In genomic region chr5:132751971-132752580, GRCh38 we compare ENCODE assay signal across 22 cellular contexts. TPM values are rescaled to one million over a fixed set of nuclear protein-coding genes. Genes with fewer than 3 reads are reported as not detected.
A peak's percentile ranks its signal among the peaks of the same experiment; 100 is the strongest.
DNase-seq lines count a peak whose midpoint lies in the region; ATAC-seq and TF ChIP-seq lines count a peak whose summit lies in the region.
"Had no signal": no experiment of that assay in that cellular context is flagged by ENCODE, and none has a peak within 500 bp of the region (broad histone marks: within the 10 kb centered on the region; RNA-seq: fewer than 3 reads in every experiment).

No MANE protein-coding gene starts in this region.

- no peak overlapping the region for H2AFZ ChIP-seq in neural progenitor cell (replicated peaks)
- H2AFZ ChIP-seq: parathyroid adenoma had no signal

- no peaks in the 10 kb centered on the region for H3K27me3 ChIP-seq in CD4-positive, alpha-beta memory T cell (ENCODE audit: insufficient read depth, low read length)
- peaks cover 54% of the 10 kb centered on the region for H3K27me3 ChIP-seq in neural progenitor cell
- H3K27me3 ChIP-seq: Peyer's patch had no signal

- H3K27ac Mint-ChIP-seq in activated CD4-positive, alpha-beta T cell treated with anti-CD3 and anti-CD28 coated beads, Interleukin-2, amount 10 ng/mL, durations not matched to agents 24 days and 14 days, result peak overlapping the region; percentile 82
- peak overlapping the region; percentile 37 to 85 (median 71) for H3K27ac Mint-ChIP-seq in CD4-positive, alpha-beta memory T cell
- H3K27ac Mint-ChIP-seq in activated T-helper 17 cell treated with anti-CD3 and anti-CD28 coated beads, Interleukin-2, amount 50 U/mL, for 72 hours, result peak overlapping the region; percentile 76
- H3K27ac Mint-ChIP-seq in neural progenitor cell, result no peak overlapping the region
- H3K27ac Mint-ChIP-seq: natural killer cell had no signal

- H3F3A ChIP-seq in neural progenitor cell (ENCODE audit: low read depth), result peaks cover 32% of the 10 kb centered on the region

- intact Hi-C loops in activated CD4-positive, alpha-beta T cell treated with anti-CD3 and anti-CD28 coated beads, Interleukin-2, amount 10 ng/mL, durations not matched to agents 24 days and 14 days (cut with micrococcal nuclease), result loop anchor here (1.0 to 2.0 kb wide), 7 partner anchors 15 to 226 kb away; partner anchors contain the start of genes KIF3A and SEPTIN8
- intact Hi-C loops in CD4-positive, alpha-beta memory T cell (cut with micrococcal nuclease), result no loop called here
- intact Hi-C loops in sciatic nerve (cut with DNase I), result no loop called here

- H3K4me1 Mint-ChIP-seq in activated CD4-positive, alpha-beta T cell treated with anti-CD3 and anti-CD28 coated beads, Interleukin-2, amount 10 ng/mL, durations not matched to agents 24 days and 14 days, result peaks cover 59% of the 10 kb centered on the region
- peaks cover 12 to 28% (median 17%) of the 10 kb centered on the region in 4 donors for H3K4me1 Mint-ChIP-seq in CD4-positive, alpha-beta memory T cell
- peaks cover 25% of the 10 kb centered on the region for H3K4me1 Mint-ChIP-seq in activated T-helper 17 cell treated with anti-CD3 and anti-CD28 coated beads, Interleukin-2, amount 50 U/mL, for 72 hours
- H3K4me1 Mint-ChIP-seq in neural progenitor cell, result peaks cover 22% of the 10 kb centered on the region
- H3K4me1 Mint-ChIP-seq: natural killer cell had no signal

- POLR2A ChIA-PET in CD4-positive, alpha-beta memory T cell (lab: Charles Lee; ENCODE audit: partially characterized antibody), result interaction anchor here (0.8 kb wide), 1 partner anchor 15 kb away, joined by 6 read pairs; the partner anchor contains the start of gene KIF3A

- peaks cover 7% of the 10 kb centered on the region for H3K4me1 ChIP-seq in CD4-positive, alpha-beta memory T cell (ENCODE audit: insufficient read depth, low read length)
- peaks cover 27% of the 10 kb centered on the region for H3K4me1 ChIP-seq in neural progenitor cell

- H3K9me3 ChIP-seq in CD4-positive, alpha-beta memory T cell (ENCODE audit: control insufficient read depth in 1 of 2, low read length in 2 of 2), result no peaks in the 10 kb centered on the region
- H3K9me3 ChIP-seq in neural progenitor cell (ENCODE audit: low read depth), result no peaks in the 10 kb centered on the region
- H3K9me3 ChIP-seq: Peyer's patch had no signal

- H3K36me3 ChIP-seq in CD4-positive, alpha-beta memory T cell (ENCODE audit: insufficient read depth, low read length), result no peaks in the 10 kb centered on the region
- H3K36me3 ChIP-seq in neural progenitor cell, result no peaks in the 10 kb centered on the region
- H3K36me3 ChIP-seq: Peyer's patch had no signal

- no peak overlapping the region for H3K4me3 Mint-ChIP-seq in activated CD4-positive, alpha-beta T cell treated with anti-CD3 and anti-CD28 coated beads, Interleukin-2, amount 10 ng/mL, durations not matched to agents 24 days and 14 days
- H3K4me3 Mint-ChIP-seq in CD4-positive, alpha-beta memory T cell, result peak overlapping the region in 1 of 8 donors; percentile 29
- peak overlapping the region; percentile 39 for H3K4me3 Mint-ChIP-seq in activated T-helper 17 cell treated with anti-CD3 and anti-CD28 coated beads, Interleukin-2, amount 50 U/mL, for 72 hours
- no peak overlapping the region for H3K4me3 Mint-ChIP-seq in neural progenitor cell
- H3K4me3 Mint-ChIP-seq: activated naive CD4-positive, alpha-beta T cell treated with anti-CD3 and anti-CD28 coated beads for 36 hours; natural killer cell had no signal

- H3K27ac ChIP-seq in CD4-positive, alpha-beta memory T cell (ENCODE audit: low read depth, low read length), result no peak overlapping the region
- H3K27ac ChIP-seq in neural progenitor cell, result no peak overlapping the region
- H3K27ac ChIP-seq: BLaER1 treated with 17β-estradiol and CSF1 and Interleukin-3, amounts not matched to agents 10 nM and 100 nM; parathyroid adenoma; Peyer's patch; skin epidermis had no signal

- no peak overlapping the region for H3K4me3 ChIP-seq in CD4-positive, alpha-beta memory T cell (ENCODE audit: low read length in 2 of 2)
- no peak overlapping the region for H3K4me3 ChIP-seq in neural progenitor cell
- H3K4me3 ChIP-seq: BLaER1 treated with 17β-estradiol and CSF1 and Interleukin-3, amounts not matched to agents 10 nM and 100 nM; Peyer's patch; skin epidermis had no signal

- H3K9ac ChIP-seq in neural progenitor cell, result no peak overlapping the region
- H3K9ac ChIP-seq: BLaER1 treated with 17β-estradiol and CSF1 and Interleukin-3, amounts not matched to agents 10 nM and 100 nM; parathyroid adenoma had no signal

- ATAC-seq in activated T-helper 17 cell treated with anti-CD3 and anti-CD28 coated beads, Interleukin-2, amount 50 U/mL, for 72 hours (replicated peaks), result no peak
- ATAC-seq in sciatic nerve (peak; percentile 8), HG03571 (IDR thresholded peaks at IDR 0.05; ENCODE audit: unreplicated experiment) (no peak)
- ATAC-seq: HepG2, natural killer cell had no signal

- no peaks in the 10 kb centered on the region for H3K9me3 Mint-ChIP-seq in activated CD4-positive, alpha-beta T cell treated with anti-CD3 and anti-CD28 coated beads, Interleukin-2, amount 10 ng/mL, durations not matched to agents 24 days and 14 days
- H3K9me3 Mint-ChIP-seq in CD4-positive, alpha-beta memory T cell, result no peaks in the 10 kb centered on the region
- H3K9me3 Mint-ChIP-seq in activated T-helper 17 cell treated with anti-CD3 and anti-CD28 coated beads, Interleukin-2, amount 50 U/mL, for 72 hours, result no peaks in the 10 kb centered on the region
- H3K9me3 Mint-ChIP-seq in neural progenitor cell, result peaks cover 2% of the 10 kb centered on the region
- H3K9me3 Mint-ChIP-seq: activated naive CD4-positive, alpha-beta T cell treated with anti-CD3 and anti-CD28 coated beads for 36 hours; natural killer cell had no signal

- no peaks in the 10 kb centered on the region for H3K27me3 Mint-ChIP-seq in activated CD4-positive, alpha-beta T cell treated with anti-CD3 and anti-CD28 coated beads, Interleukin-2, amount 10 ng/mL, durations not matched to agents 24 days and 14 days
- H3K27me3 Mint-ChIP-seq in CD4-positive, alpha-beta memory T cell, result no peaks in the 10 kb centered on the region
- no peaks in the 10 kb centered on the region for H3K27me3 Mint-ChIP-seq in activated T-helper 17 cell treated with anti-CD3 and anti-CD28 coated beads, Interleukin-2, amount 50 U/mL, for 72 hours
- peaks cover 31% of the 10 kb centered on the region for H3K27me3 Mint-ChIP-seq in neural progenitor cell (ENCODE audit: insufficient read depth, low read depth)

- DNase-seq in activated CD4-positive, alpha-beta T cell treated with anti-CD3 and anti-CD28 coated beads, Interleukin-2, amount 10 ng/mL, durations not matched to agents 24 days and 14 days, result no peak
- DNase-seq in activated CD4-positive, alpha-beta T cell treated with anti-CD3 and anti-CD28 coated beads for 4 hours, result no peak
- DNase-seq in CD4-positive, alpha-beta memory T cell, result no peak
- no peak for DNase-seq in sciatic nerve (ENCODE audit: low spot score)
- DNase-seq in neural progenitor cell (ENCODE audit: low spot score), result no peak
- DNase-seq in stimulated activated CD4-positive, alpha-beta T cell treated with anti-CD3 and anti-CD28 coated beads, Interleukin-15, amount 100 ng/mL, for 24 hours, result no peak
- DNase-seq: mesendoderm; natural killer cell; NCI-H1105 treated with DMSO at 0.1 percent for 48 hours; NCI-H2107; NK-92 treated with Interleukin-12 subunit alpha and Interleukin-12 subunit beta, amount 100 ng/mL, for 24 hours; stimulated activated CD4-positive, alpha-beta T cell treated with anti-CD3 and anti-CD28 coated beads, Interleukin-2, amount 100 ng/mL, for 48 hours had no signal

- H4K20me1 ChIP-seq in neural progenitor cell (ENCODE audit: low read depth), result no peaks in the 10 kb centered on the region
- H4K20me1 ChIP-seq: BLaER1 treated with 17β-estradiol and CSF1 and Interleukin-3, amounts not matched to agents 10 nM and 100 nM had no signal

- CTCF ChIA-PET in CD4-positive, alpha-beta memory T cell (lab: Charles Lee; ENCODE audit: partially characterized antibody), result interaction anchor here (1.2 to 4.3 kb wide), 2 partner anchors 37 to 69 kb away, joined by 3 to 21 read pairs; no protein-coding TSS in a partner anchor

- H3K36me3 Mint-ChIP-seq in activated CD4-positive, alpha-beta T cell treated with anti-CD3 and anti-CD28 coated beads, Interleukin-2, amount 10 ng/mL, durations not matched to agents 24 days and 14 days (ENCODE audit: low read depth), result peaks cover 37% of the 10 kb centered on the region
- peaks cover 12 to 24% of the 10 kb centered on the region in 2 donors for H3K36me3 Mint-ChIP-seq in CD4-positive, alpha-beta memory T cell
- peaks cover 25% of the 10 kb centered on the region for H3K36me3 Mint-ChIP-seq in activated T-helper 17 cell treated with anti-CD3 and anti-CD28 coated beads, Interleukin-2, amount 50 U/mL, for 72 hours (ENCODE audit: low read depth)
- H3K36me3 Mint-ChIP-seq in neural progenitor cell, result peaks cover under 1% of the 10 kb centered on the region
- H3K36me3 Mint-ChIP-seq: natural killer cell had no signal

- no peaks in the 10 kb centered on the region for H3K79me2 ChIP-seq in neural progenitor cell (ENCODE audit: low read depth)
- H3K79me2 ChIP-seq: parathyroid adenoma had no signal

- no peak for TF ChIP-seq CTCF in neural progenitor cell (IDR thresholded peaks at IDR 0.05)

- no peak overlapping the region for H3K4me2 ChIP-seq in neural progenitor cell
- H3K4me2 ChIP-seq: BLaER1 treated with 17β-estradiol and CSF1 and Interleukin-3, amounts not matched to agents 10 nM and 100 nM had no signal

RNA-seq across cellular contexts. Expression of gene CCNI2, which starts 4.8 kb away (rescaled TPM):
- 39.5 and 42.7 TPM in 2 replicates for total RNA-seq in activated CD4-positive, alpha-beta T cell treated with anti-CD3 and anti-CD28 coated beads, Interleukin-2, amount 10 ng/mL, durations not matched to agents 24 days and 14 days
- total RNA-seq in CD4-positive, alpha-beta memory T cell, result 10 to 100 TPM; 12.5 to 13.0 TPM
- 1 to 10 TPM in 1 of 2 donors, under 1 TPM in 1; 0.86 to 3.1 TPM for polyA plus RNA-seq in CD4-positive, alpha-beta memory T cell
- 1 to 10 TPM; 1.2 to 3.3 TPM for total RNA-seq in activated T-helper 17 cell treated with anti-CD3 and anti-CD28 coated beads, Interleukin-2, amount 50 U/mL, for 72 hours
- total RNA-seq in sciatic nerve (0.36 TPM), neural progenitor cell (ENCODE audit: low replicate concordance) (0.22 TPM in 1 of 2 replicates, not detected in the other)
- total RNA-seq: HepG2, NCI-H460, SK-MEL-5 had no signal
- polyA plus RNA-seq: HepG2 had no signal

RNA-seq across cellular contexts. Expression of gene KIF3A, which starts 14.7 kb away (rescaled TPM):
- total RNA-seq in activated CD4-positive, alpha-beta T cell treated with anti-CD3 and anti-CD28 coated beads, Interleukin-2, amount 10 ng/mL, durations not matched to agents 24 days and 14 days, result 44.2 and 51.9 TPM in 2 replicates
- 10 to 100 TPM; 18.7 to 25.9 TPM for total RNA-seq in CD4-positive, alpha-beta memory T cell
- 10 to 100 TPM in 1 of 2 donors, 1 to 10 TPM in 1; 9.7 to 18.3 TPM for polyA plus RNA-seq in CD4-positive, alpha-beta memory T cell
- total RNA-seq in activated T-helper 17 cell treated with anti-CD3 and anti-CD28 coated beads, Interleukin-2, amount 50 U/mL, for 72 hours, result 10 to 100 TPM in 1 of 2 donors, 1 to 10 TPM in 1; 8.3 to 13.9 TPM
- total RNA-seq in sciatic nerve, result 20.7 TPM
- 13.9 and 27.6 TPM in 2 replicates for total RNA-seq in neural progenitor cell (ENCODE audit: low replicate concordance)

RNA-seq across cellular contexts. Expression of gene SEPTIN8, which starts 25.0 kb away (rescaled TPM):
- 43.8 and 45.4 TPM in 2 replicates for total RNA-seq in activated CD4-positive, alpha-beta T cell treated with anti-CD3 and anti-CD28 coated beads, Interleukin-2, amount 10 ng/mL, durations not matched to agents 24 days and 14 days
- 10 to 100 TPM; 12.6 to 13.8 TPM for total RNA-seq in CD4-positive, alpha-beta memory T cell
- polyA plus RNA-seq in CD4-positive, alpha-beta memory T cell, result 1 to 10 TPM; 1.1 to 3.3 TPM
- 10 to 100 TPM; 13.6 to 14.7 TPM for total RNA-seq in activated T-helper 17 cell treated with anti-CD3 and anti-CD28 coated beads, Interleukin-2, amount 50 U/mL, for 72 hours
- total RNA-seq in sciatic nerve (59.3 TPM), neural progenitor cell (ENCODE audit: low replicate concordance) (39.9 and 50.1 TPM in 2 replicates)
